In genomic region chr4:62683799-62684566, GRCh38 we compare ENCODE assay signal across 22 cellular contexts.
DNase-seq lines count a peak whose midpoint lies in the region; ATAC-seq, FAIRE-seq and TF ChIP-seq lines count a peak whose summit lies in the region.
"Had no signal": no experiment of that assay in that cellular context is flagged by ENCODE, and none has a peak within 500 bp of the region (broad histone marks: within the 10 kb centered on the region; RNA-seq: fewer than 3 reads in every experiment).

No MANE protein-coding gene starts in this region.

- CTCF ChIA-PET in Caco-2 (lab: Charles Lee): no interaction called here
- CTCF ChIA-PET in A673 (lab: Charles Lee): no interaction called here

- no peak overlapping the region for H3K4me3 Mint-ChIP-seq in Caco-2 (ENCODE audit: unreplicated experiment)
- H3K4me3 Mint-ChIP-seq: CD4-positive, alpha-beta memory T cell had no signal

- H3K36me3 Mint-ChIP-seq in Caco-2 (ENCODE audit: insufficient read depth, unreplicated experiment): no peaks in the 10 kb centered on the region
- H3K36me3 Mint-ChIP-seq: CD4-positive, alpha-beta memory T cell had no signal

- DNase-seq in Caco-2 (no peak), RWPE2 (ENCODE audit: low spot score) (peak; percentile 28), kidney (peak; percentile 35), sciatic nerve (ENCODE audit: low spot score) (no peak), foreskin melanocyte (no peak), right atrium auricular region (ENCODE audit: low spot score) (no peak), A673 (ENCODE audit: low spot score) (no peak), SK-N-DZ (ENCODE audit: low spot score) (no peak)
- DNase-seq: 8988T, C1 segment of cervical spinal cord, COR-L47, DMS153, DND-41, GM23248, H7, HCEC 1CT had no signal

- H3K9me3 ChIP-seq in Caco-2: no peaks in the 10 kb centered on the region
- H3K9me3 ChIP-seq in RWPE2 (ENCODE audit: severe bottlenecking): no peaks in the 10 kb centered on the region
- H3K9me3 ChIP-seq in kidney (ENCODE audit: control insufficient read depth in 1 of 2, low read length in 2 of 2): no peaks in the 10 kb centered on the region
- no peaks in the 10 kb centered on the region for H3K9me3 ChIP-seq in right atrium auricular region
- H3K9me3 ChIP-seq in A673 (ENCODE audit: low read depth, low read length, poor library complexity, severe bottlenecking): no peaks in the 10 kb centered on the region
- H3K9me3 ChIP-seq: A549 had no signal

- intact Hi-C loops in Caco-2 (cut with micrococcal nuclease; ENCODE audit: unreplicated experiment): no loop called here
- intact Hi-C loops in kidney (cut with DNase I): no loop called here
- intact Hi-C loops in sciatic nerve (cut with DNase I): no loop called here
- intact Hi-C loops in A673 (cut with micrococcal nuclease; ENCODE audit: unreplicated experiment): no loop called here

- H3K27me3 ChIP-seq in Caco-2 (replicated peaks; ENCODE audit: control insufficient read depth, insufficient read depth, low read length) (no peaks in the 10 kb centered on the region), RWPE2 (ENCODE audit: insufficient read depth, poor library complexity, severe bottlenecking) (no peaks in the 10 kb centered on the region), right atrium auricular region (no peaks in the 10 kb centered on the region), A673 (replicated peaks; ENCODE audit: insufficient read depth, low read depth, low read length, poor library complexity) (no peaks in the 10 kb centered on the region)

- no peaks in the 10 kb centered on the region for H3K36me3 ChIP-seq in Caco-2 (ENCODE audit: control insufficient read depth, insufficient read depth, low read length)
- H3K36me3 ChIP-seq in RWPE2 (ENCODE audit: low read depth): no peaks in the 10 kb centered on the region
- H3K36me3 ChIP-seq in kidney (ENCODE audit: control insufficient read depth in 1 of 2, insufficient read depth in 2 of 2, low read length in 2 of 2): no peaks in the 10 kb centered on the region
- H3K36me3 ChIP-seq in right atrium auricular region: no peaks in the 10 kb centered on the region
- no peaks in the 10 kb centered on the region for H3K36me3 ChIP-seq in A673 (ENCODE audit: insufficient read depth, low read length, poor library complexity, severe bottlenecking)

- ATAC-seq in RWPE2 (ENCODE audit: low read depth) (no peak), sciatic nerve (peak; percentile 24)
- ATAC-seq: A549 had no signal

- peak overlapping the region; percentile 35 for H3K27ac Mint-ChIP-seq in Caco-2 (ENCODE audit: unreplicated experiment)
- H3K27ac Mint-ChIP-seq: CD4-positive, alpha-beta memory T cell had no signal

- no peaks in the 10 kb centered on the region for H3K27me3 Mint-ChIP-seq in Caco-2 (ENCODE audit: insufficient read depth, unreplicated experiment)
- H3K27me3 Mint-ChIP-seq: CD4-positive, alpha-beta memory T cell had no signal

- TF ChIP-seq CTCF in Caco-2 (IDR thresholded peaks at IDR 0.05; ENCODE audit: insufficient read depth in 1 of 2, low read depth in 1 of 2, low read length in 1 of 2, severe bottlenecking in 1 of 2, unreplicated experiment in 1 of 2) (no peak), RWPE2 (IDR thresholded peaks at IDR 0.05; ENCODE audit: poor library complexity, severe bottlenecking) (no peak), kidney (IDR thresholded peaks at IDR 0.05; ENCODE audit: borderline replicate concordance, extremely low read depth, insufficient read depth) (no peak), right atrium auricular region (IDR thresholded peaks at IDR 0.05) (no peak), A673 (conservative IDR thresholded peaks at IDR 0.05; ENCODE audit: low read depth, low read length) (no peak)

- no peaks in the 10 kb centered on the region for H3K4me1 Mint-ChIP-seq in Caco-2 (ENCODE audit: low read depth, unreplicated experiment)
- H3K4me1 Mint-ChIP-seq: CD4-positive, alpha-beta memory T cell had no signal

- H3K27ac ChIP-seq in RWPE2 (ENCODE audit: poor library complexity, severe bottlenecking): no peak overlapping the region
- H3K27ac ChIP-seq in kidney (ENCODE audit: low read depth in 2 of 2, low read length in 2 of 2): no peak overlapping the region
- no peak overlapping the region for H3K27ac ChIP-seq in right atrium auricular region
- no peak overlapping the region for H3K27ac ChIP-seq in A673 (ENCODE audit: low read depth, low read length, poor library complexity, severe bottlenecking)
- H3K27ac ChIP-seq: A549, GM23248 had no signal

- FAIRE-seq in kidney (lab: Jason Lieb, UNC): no peak
- FAIRE-seq: A549, G401.6, GM12892, GM19239, H1 had no signal

- H3K4me1 ChIP-seq in Caco-2: no peaks in the 10 kb centered on the region
- H3K4me1 ChIP-seq in RWPE2 (ENCODE audit: insufficient read depth, poor library complexity, severe bottlenecking): no peaks in the 10 kb centered on the region
- H3K4me1 ChIP-seq in kidney (ENCODE audit: control insufficient read depth in 1 of 2, insufficient read depth in 1 of 2, low read depth in 1 of 2, low read length in 2 of 2): no peaks in the 10 kb centered on the region
- H3K4me1 ChIP-seq in right atrium auricular region: no peaks in the 10 kb centered on the region
- no peaks in the 10 kb centered on the region for H3K4me1 ChIP-seq in A673 (ENCODE audit: insufficient read depth, low read length, poor library complexity, severe bottlenecking)
- H3K4me1 ChIP-seq: A549 had no signal

- H3K9me3 Mint-ChIP-seq in Caco-2 (ENCODE audit: unreplicated experiment): no peaks in the 10 kb centered on the region

- POLR2A ChIA-PET in Caco-2 (lab: Charles Lee): no interaction called here
- POLR2A ChIA-PET in A673 (lab: Charles Lee; ENCODE audit: low non-redundant PET): no interaction called here

- BruUV-seq in Caco-2 (replicated peaks; lab: Mats Ljungman, UMichigan) (no TSS peak), A673 (replicated peaks; lab: Mats Ljungman, UMichigan) (no TSS peak)

- no peak overlapping the region for H3K9ac ChIP-seq in kidney (ENCODE audit: low read length in 2 of 2)
- H3K9ac ChIP-seq: GM23248 had no signal

- no peak overlapping the region for H3K4me3 ChIP-seq in Caco-2 (ENCODE audit: low read depth, low read length)
- no peak overlapping the region for H3K4me3 ChIP-seq in RWPE2 (ENCODE audit: severe bottlenecking)
- no peak overlapping the region for H3K4me3 ChIP-seq in kidney (ENCODE audit: low read length in 2 of 2)
- H3K4me3 ChIP-seq in right atrium auricular region: no peak overlapping the region
- no peak overlapping the region for H3K4me3 ChIP-seq in A673 (ENCODE audit: low read depth, low read length, poor library complexity, severe bottlenecking)
- H3K4me3 ChIP-seq: A549, GM23248 had no signal

Comparison
In these comparisons a context has a peak if more than half of its experiments do, and no peak if none do; other contexts are left out.
1. DNase-seq: peak in RWPE2 (single experiment) and kidney (single experiment); none in Caco-2 (0 of 2), sciatic nerve (single experiment), foreskin melanocyte (single experiment), right atrium auricular region (single experiment), A673 (single experiment) and SK-N-DZ (single experiment).